27 cellular contexts compared by ENCODE assay signal in the genomic region with DNA sequence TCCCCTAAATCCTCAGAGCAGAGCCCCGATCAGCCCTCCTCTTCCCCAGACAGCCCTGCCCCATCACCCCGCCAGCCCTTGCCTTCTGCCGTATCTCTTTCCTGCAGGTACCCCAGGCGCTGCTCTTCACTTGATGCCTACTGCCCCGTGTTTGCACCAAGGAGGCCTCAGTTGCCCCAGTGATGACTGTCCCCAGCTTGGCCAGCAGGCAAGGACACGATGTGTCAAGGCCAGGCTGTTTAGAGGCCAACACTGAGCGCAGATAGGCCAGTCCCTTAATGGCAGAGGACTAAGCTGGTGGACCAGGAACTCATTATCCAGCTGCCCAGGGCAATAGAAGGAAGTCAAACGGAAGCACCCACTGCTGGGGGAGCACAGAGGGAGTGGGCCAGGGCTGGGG.
"Had no signal": no experiment of that assay in that cellular context is flagged by ENCODE, and none has a peak within 500 bp of the region (broad histone marks: within the 10 kb centered on the region; RNA-seq: fewer than 3 reads in every experiment).

No MANE protein-coding gene starts in this region.

- H3K4me3 ChIP-seq: ascending aorta, breast epithelium, cardiac muscle cell, esophagus squamous epithelium, gastroesophageal sphincter had no signal

- H3K9me3 ChIP-seq: ascending aorta had no signal

- H3K4me1 ChIP-seq: ascending aorta, esophagus squamous epithelium, gastroesophageal sphincter had no signal

- H3K27me3 ChIP-seq: ascending aorta had no signal

- FAIRE-seq: colon, endometrium, endothelial cell of umbilical vein had no signal

- H3K36me3 ChIP-seq: ascending aorta, breast epithelium, cardiac muscle cell, esophagus squamous epithelium, gastroesophageal sphincter had no signal

- H3K27ac ChIP-seq: ascending aorta, breast epithelium, cardiac muscle cell, epithelial cell of prostate, esophagus squamous epithelium, gastroesophageal sphincter had no signal

- ATAC-seq: activated CD4-positive, alpha-beta T cell treated with anti-CD3 and anti-CD28 coated beads for 36 hours; activated CD8-positive, alpha-beta memory T cell treated with anti-CD3 and anti-CD28 coated beads, Interleukin-2, amount 10 ng/mL, durations not matched to agents 7 days and 5 days; activated CD8-positive, alpha-beta T cell treated with anti-CD3 and anti-CD28 coated beads, Interleukin-2, amount 10 ng/mL, durations not matched to agents 7 days and 5 days; activated naive CD4-positive, alpha-beta T cell treated with anti-CD3 and anti-CD28 coated beads, Interleukin-2, amount 50 U/mL, for 72 hours; gastroesophageal sphincter had no signal

- DNase-seq: activated CD4-positive, alpha-beta memory T cell treated with anti-CD3 and anti-CD28 coated beads for 36 hours; activated CD4-positive, alpha-beta T cell treated with anti-CD3 and anti-CD28 coated beads for 36 hours; activated CD4-positive, alpha-beta T cell treated with anti-CD3 and anti-CD28 coated beads, Interleukin-2, amount 10 ng/mL, durations not matched to agents 24 days and 14 days; activated CD4-positive, CD25-positive, alpha-beta regulatory T cell; activated CD4-positive, CD25-positive, alpha-beta regulatory T cell treated with anti-CD3 and anti-CD28 coated beads, Interleukin-2, amount 50 U/mL, for 72 hours; activated CD8-positive, alpha-beta memory T cell treated with anti-CD3 and anti-CD28 coated beads, Interleukin-2, amount 50 U/mL, for 4 hours; activated CD8-positive, alpha-beta T cell treated with anti-CD3 and anti-CD28 coated beads, Interleukin-2, amount 10 ng/mL, durations not matched to agents 7 days and 5 days; activated gamma-delta T cell; activated naive CD4-positive, alpha-beta T cell; activated naive CD4-positive, alpha-beta T cell treated with anti-CD3 and anti-CD28 coated beads, Interleukin-2, amount 10 ng/mL, durations not matched to agents 7 days and 5 days; activated naive CD8-positive, alpha-beta T cell treated with anti-CD3 and anti-CD28 coated beads, Interleukin-2, amount 10 ng/mL, durations not matched to agents 7 days and 5 days; activated T-cell treated with anti-CD3 and anti-CD28 coated beads, Interleukin-2, amount 50 U/mL, for 1 hour; activated T-cell treated with anti-CD3 and anti-CD28 coated beads, Interleukin-2, amount 50 U/mL, for 48 hours; effector CD8-positive, alpha-beta T cell; esophagus squamous epithelium; foreskin melanocyte; T-helper 2 cell had no signal
